In the genomic region with DNA sequence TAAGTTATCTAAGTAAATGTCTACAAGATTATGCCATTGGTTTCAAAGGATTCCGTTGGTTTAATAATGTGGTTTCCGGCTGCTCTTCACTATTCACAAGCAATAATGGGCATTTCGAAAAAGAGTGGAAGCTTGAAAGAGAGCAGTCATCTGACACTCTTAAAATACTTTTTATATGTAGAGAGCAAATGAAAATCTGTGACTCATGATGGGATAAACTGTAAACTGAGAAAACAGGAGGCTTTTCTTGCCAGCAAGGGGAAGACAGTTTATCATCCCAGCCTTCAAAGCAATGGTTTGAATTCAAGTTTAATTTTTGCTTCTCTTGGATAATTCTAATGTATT, we compare ENCODE assay signal across 16 cellular contexts.
A peak's percentile ranks its signal among the peaks of the same experiment; 100 is the strongest.
DNase-seq lines count a peak whose midpoint lies in the region; ATAC-seq, FAIRE-seq and TF ChIP-seq lines count a peak whose summit lies in the region.
"Had no signal": no experiment of that assay in that cellular context is flagged by ENCODE, and none has a peak within 500 bp of the region (broad histone marks: within the 10 kb centered on the region; RNA-seq: fewer than 3 reads in every experiment).

No MANE protein-coding gene starts in this region.

- H4K8ac ChIP-seq in IMR-90 (ENCODE audit: low read depth in 2 of 2, low read length in 2 of 2): peak overlapping the region in 1 of 2 experiments; percentile 44; a peak in 1 of 4 replicates

- DNase-seq in COLO829 (ENCODE audit: low spot score): peak; percentile 56
- peak; percentile 84 for DNase-seq in IMR-90
- DNase-seq in GM12878 (ENCODE audit: low read depth, low spot score): no peak
- peak; percentile 34 for DNase-seq in myocyte (ENCODE audit: low read depth)
- no peak for DNase-seq in stimulated activated CD4-positive, alpha-beta T cell treated with anti-CD3 and anti-CD28 coated beads, Interleukin-4, amount 100 ng/mL, for 1 hour
- DNase-seq in Caco-2: no peak
- no peak for DNase-seq in right cardiac atrium
- DNase-seq: activated CD4-positive, alpha-beta T cell treated with anti-CD3 and anti-CD28 coated beads, Interleukin-2, amount 50 U/mL, for 48 hours; activated effector memory CD4-positive, alpha-beta T cell treated with anti-CD3 and anti-CD28 coated beads, Interleukin-2, amount 50 U/mL, for 16 hours; mucosa of descending colon; PC-9; stimulated activated CD4-positive, alpha-beta T cell treated with anti-CD3 and anti-CD28 coated beads, Interleukin-2, amount 100 ng/mL, for 48 hours; stimulated activated naive CD8-positive, alpha-beta T cell treated with anti-CD3 and anti-CD28 coated beads, Interleukin-15, Interleukin-2, amounts not matched to agents 100 U/mL and 50 U/mL, for 24 hours had no signal

- no peaks in the 10 kb centered on the region for H3K9me1 ChIP-seq in IMR-90 (ENCODE audit: insufficient read depth, low read length)

- H3K23ac ChIP-seq in IMR-90 (ENCODE audit: low read depth, low read length): no peak overlapping the region

- ATAC-seq in IMR-90 (ENCODE audit: low read depth) (peak; percentile 83), GM12878 (no peak), HG03571 (IDR thresholded peaks at IDR 0.05; ENCODE audit: unreplicated experiment) (no peak), right cardiac atrium (no peak)
- ATAC-seq: mucosa of descending colon had no signal

- H4K91ac ChIP-seq in IMR-90 (ENCODE audit: insufficient read depth, low read depth, low read length): no peak overlapping the region; the same call in 1 of the 2 replicates

- no peak overlapping the region for H2AK5ac ChIP-seq in IMR-90 (ENCODE audit: low read depth, low read length)

- RAD21 ChIA-PET in GM12878 (lab: Charles Lee; ENCODE audit: unreplicated experiment): interaction anchor here (1.0 to 4.8 kb wide), 9 partner anchors 44 to 463 kb away, joined by 3 to 22 read pairs (median 3); no protein-coding TSS in a partner anchor

- H3K9me3 ChIP-seq in IMR-90 (ENCODE audit: control insufficient read depth, insufficient read depth, low read length): no peaks in the 10 kb centered on the region
- H3K9me3 ChIP-seq in GM12878 (replicated peaks; ENCODE audit: control insufficient read depth, insufficient read depth, low read length): no peaks in the 10 kb centered on the region
- no peaks in the 10 kb centered on the region for H3K9me3 ChIP-seq in Caco-2
- no peaks in the 10 kb centered on the region for H3K9me3 ChIP-seq in right cardiac atrium (ENCODE audit: control insufficient read depth, low read length)
- H3K9me3 ChIP-seq: mucosa of descending colon had no signal

- no peak overlapping the region for H2AFZ ChIP-seq in IMR-90 (replicated peaks; ENCODE audit: low read length, poor library complexity)
- H2AFZ ChIP-seq in GM12878 (ENCODE audit: control insufficient read depth, low read depth, low read length): no peak overlapping the region
- H2AFZ ChIP-seq: PC-9 had no signal

- TF ChIP-seq EP300 in GM12878 (IDR thresholded peaks at IDR 0.05; ENCODE audit: borderline replicate concordance in 1 of 2, control insufficient read depth in 1 of 2, low read depth in 2 of 2, low read length in 2 of 2): no peak

- H3K79me1 ChIP-seq in IMR-90 (ENCODE audit: low read depth in 1 of 2, low read length in 2 of 2): no peaks in the 10 kb centered on the region

- POLR2A ChIA-PET in IMR-90 (lab: Charles Lee; ENCODE audit: unreplicated experiment): no interaction called here
- POLR2A ChIA-PET in GM12878 (lab: Charles Lee): no interaction called here
- POLR2A ChIA-PET in Caco-2 (lab: Charles Lee): no interaction called here

- H2BK5ac ChIP-seq in IMR-90 (ENCODE audit: low read depth, low read length, poor library complexity, severe bottlenecking): peak overlapping the region; percentile 66

- no peak overlapping the region for H3K9ac ChIP-seq in IMR-90 (ENCODE audit: low read depth, low read length)
- no peak overlapping the region for H3K9ac ChIP-seq in GM12878 (ENCODE audit: control insufficient read depth, insufficient read depth, low read length)

- H3K4me3 ChIP-seq in IMR-90 (ENCODE audit: insufficient read depth, low read depth, low read length) (no peak overlapping the region), GM12878 (no peak overlapping the region), Caco-2 (ENCODE audit: low read depth, low read length) (no peak overlapping the region), right cardiac atrium (ENCODE audit: low read length) (no peak overlapping the region)
- H3K4me3 ChIP-seq: mucosa of descending colon, PC-9 had no signal

- no peaks in the 10 kb centered on the region for H3K36me3 Mint-ChIP-seq in Caco-2 (ENCODE audit: insufficient read depth, unreplicated experiment)

- peak overlapping the region; percentile 66; the same call in 1 of the 2 replicates for H3K4me2 ChIP-seq in IMR-90 (ENCODE audit: low read depth, low read length)
- no peak overlapping the region for H3K4me2 ChIP-seq in GM12878 (ENCODE audit: control insufficient read depth, insufficient read depth)
- H3K4me2 ChIP-seq: PC-9 had no signal

- 0 out of 2 replicates have a peak overlapping the region, but pooled peaks have one; percentile 16 for H2BK120ac ChIP-seq in IMR-90 (ENCODE audit: low read depth, low read length)

- H3K27me3 Mint-ChIP-seq in Caco-2 (ENCODE audit: insufficient read depth, unreplicated experiment): no peaks in the 10 kb centered on the region
- H3K27me3 Mint-ChIP-seq: central memory CD8-positive, alpha-beta T cell; progenitor cell of endocrine pancreas had no signal

- no peaks in the 10 kb centered on the region for H3K36me3 ChIP-seq in IMR-90 (ENCODE audit: control insufficient read depth, insufficient read depth, low read length)
- H3K36me3 ChIP-seq in GM12878 (ENCODE audit: control insufficient read depth in 2 of 2, insufficient read depth in 2 of 2, low read length in 1 of 2): no peaks in the 10 kb centered on the region
- no peaks in the 10 kb centered on the region for H3K36me3 ChIP-seq in Caco-2 (ENCODE audit: control insufficient read depth, insufficient read depth, low read length)

- no peak overlapping the region for H3K14ac ChIP-seq in IMR-90 (replicated peaks; ENCODE audit: low read depth, low read length)

- FAIRE-seq in GM12878 (lab: Jason Lieb, UNC): no peak

- H3K4me1 Mint-ChIP-seq in Caco-2 (ENCODE audit: low read depth, unreplicated experiment): peaks cover 4% of the 10 kb centered on the region
- H3K4me1 Mint-ChIP-seq: central memory CD8-positive, alpha-beta T cell had no signal

- H3K27ac Mint-ChIP-seq in Caco-2 (ENCODE audit: unreplicated experiment): no peak overlapping the region
- H3K27ac Mint-ChIP-seq: progenitor cell of endocrine pancreas had no signal

- peak overlapping the region; percentile 27; the same call in 1 of the 2 replicates for H2BK20ac ChIP-seq in IMR-90 (ENCODE audit: low read depth, low read length)

- H3K27ac ChIP-seq in IMR-90 (ENCODE audit: insufficient read depth, low read length) (no peak overlapping the region), GM12878 (ENCODE audit: control insufficient read depth, insufficient read depth) (peak overlapping the region; percentile 55; the same call in 1 of the 2 replicates), right cardiac atrium (ENCODE audit: low read length) (no peak overlapping the region)
- H3K27ac ChIP-seq: PC-9 had no signal

- CTCF ChIA-PET in IMR-90 (lab: Yijun Ruan, JAX): interaction anchor here (1.2 kb wide), 1 partner anchor 463 kb away, joined by 4 read pairs; no protein-coding TSS in a partner anchor
- CTCF ChIA-PET in GM12878 (lab: Yijun Ruan, JAX): interaction anchor here (0.6 kb wide), 1 partner anchor 444 kb away, joined by 3 read pairs; no protein-coding TSS in a partner anchor
- CTCF ChIA-PET in Caco-2 (lab: Charles Lee): no interaction called here

- no peak overlapping the region for H2AK9ac ChIP-seq in IMR-90 (replicated peaks; ENCODE audit: low read depth, low read length, poor library complexity)

- no peaks in the 10 kb centered on the region for H3K27me3 ChIP-seq in IMR-90 (ENCODE audit: control insufficient read depth, insufficient read depth, low read length)
- H3K27me3 ChIP-seq in GM12878 (replicated peaks in 1 of 2; ENCODE audit: control insufficient read depth in 2 of 2, insufficient read depth in 2 of 2, low read length in 1 of 2): no peaks in the 10 kb centered on the region
- no peaks in the 10 kb centered on the region; the same call in 1 of the 2 replicates for H3K27me3 ChIP-seq in Caco-2 (replicated peaks; ENCODE audit: control insufficient read depth, insufficient read depth, low read length)
- no peaks in the 10 kb centered on the region for H3K27me3 ChIP-seq in right cardiac atrium (ENCODE audit: control insufficient read depth, insufficient read depth)

- H3K4me1 ChIP-seq in IMR-90 (ENCODE audit: control insufficient read depth, insufficient read depth, low read length) (peaks cover 3% of the 10 kb centered on the region; the same call in 1 of the 2 replicates), GM12878 (ENCODE audit: control insufficient read depth, insufficient read depth, low read length) (peaks cover 3% of the 10 kb centered on the region; the same call in 1 of the 2 replicates), Caco-2 (peaks cover 19% of the 10 kb centered on the region), right cardiac atrium (ENCODE audit: control insufficient read depth, insufficient read depth, low read length) (no peaks in the 10 kb centered on the region)

- 0 out of 2 replicates have a peak overlapping the region, but pooled peaks have one; percentile 57 for H3K56ac ChIP-seq in IMR-90 (ENCODE audit: extremely low read depth, insufficient read depth, low read length)

- TF ChIP-seq POLR2A in IMR-90 (IDR thresholded peaks at IDR 0.05; ENCODE audit: low read depth, low read length) (no peak), GM12878 (IDR thresholded peaks at IDR 0.05; ENCODE audit: low read depth, low read length) (no peak)

- no peak overlapping the region for H4K5ac ChIP-seq in IMR-90 (ENCODE audit: low read depth, low read length)

- H3K4ac ChIP-seq in IMR-90 (ENCODE audit: low read depth, low read length): peak overlapping the region; percentile 42

- SMC1A ChIA-PET in GM12878 (lab: Charles Lee; ENCODE audit: uncharacterized antibody, unreplicated experiment): interaction anchor here (1.0 to 3.8 kb wide), 9 partner anchors 9 to 452 kb away, joined by 3 to 14 read pairs (median 6); no protein-coding TSS in a partner anchor

- H2BK15ac ChIP-seq in IMR-90 (ENCODE audit: low read depth, low read length): no peak overlapping the region

- H3K4me3 Mint-ChIP-seq in Caco-2 (ENCODE audit: unreplicated experiment): no peak overlapping the region
- H3K4me3 Mint-ChIP-seq: central memory CD8-positive, alpha-beta T cell had no signal

- no peak overlapping the region for H3K18ac ChIP-seq in IMR-90 (ENCODE audit: low read depth, low read length)

- no peak for TF ChIP-seq RAD21 in IMR-90 (IDR thresholded peaks at IDR 0.05; ENCODE audit: low read length)
- TF ChIP-seq RAD21 in GM12878 (IDR thresholded peaks at IDR 0.05; ENCODE audit: insufficient read depth, low read depth, low read length): no peak

- in situ Hi-C loops in IMR-90 (cut with MboI; ENCODE audit: low sequenced_read_pairs): no loop called here
- in situ Hi-C loops in GM12878 (cut with MboI): no loop called here

- H4K20me1 ChIP-seq in IMR-90 (ENCODE audit: insufficient read depth, low read length) (no peaks in the 10 kb centered on the region), GM12878 (ENCODE audit: control insufficient read depth, insufficient read depth) (no peaks in the 10 kb centered on the region)

- WGBS in IMR-90 (ENCODE audit: extremely low coverage in 2 of 2, insufficient read length in 1 of 2), 2 experiments: no CpG with 5 or more reads among the region's 3 CpGs
- 100% methylated on average over 3 of the region's 3 CpGs for whole genome bisulfite sequencing in GM12878 (ENCODE audit: insufficient coverage, insufficient replicate concordance, low lambda C conversion rate, missing lambda C conversion rate)
- 73% methylated on average over 3 of the region's 3 CpGs for WGBS in right cardiac atrium

- dilution Hi-C loops in IMR-90 (cut with HindIII; ENCODE audit: low sequenced_read_pairs, unreplicated experiment): no loop called here

- intact Hi-C loops in IMR-90 (cut with micrococcal nuclease): no loop called here
- intact Hi-C loops in GM12878 (cut with micrococcal nuclease; ENCODE audit: unreplicated experiment): no loop called here
- intact Hi-C loops in Caco-2 (cut with micrococcal nuclease; ENCODE audit: unreplicated experiment): no loop called here
- intact Hi-C loops in right cardiac atrium (cut with DNase I): no loop called here

- H3K9me3 Mint-ChIP-seq in Caco-2 (ENCODE audit: unreplicated experiment): no peaks in the 10 kb centered on the region
- H3K9me3 Mint-ChIP-seq: central memory CD8-positive, alpha-beta T cell had no signal

- H3K79me2 ChIP-seq in GM12878 (ENCODE audit: control insufficient read depth, insufficient read depth, low read length): no peaks in the 10 kb centered on the region

- TF ChIP-seq CTCF in IMR-90 (conservative IDR thresholded peaks at IDR 0.05; ENCODE audit: low read depth, low read length) (no peak), GM12878 (IDR thresholded peaks at IDR 0.05 in 2 of 3, conservative IDR thresholded peaks at IDR 0.05 in 1 of 3; ENCODE audit: control insufficient read depth in 2 of 3, extremely low read depth in 1 of 3, insufficient read depth in 1 of 3, low read depth in 3 of 3, low read length in 3 of 3) (no peak), Caco-2 (IDR thresholded peaks at IDR 0.05; ENCODE audit: insufficient read depth in 1 of 2, low read depth in 1 of 2, low read length in 1 of 2, severe bottlenecking in 1 of 2, unreplicated experiment in 1 of 2) (no peak)

- BruUV-seq in IMR-90 (replicated peaks; lab: Mats Ljungman, UMichigan) (no TSS peak), GM12878 (replicated peaks; lab: Mats Ljungman, UMichigan) (no TSS peak), Caco-2 (replicated peaks; lab: Mats Ljungman, UMichigan) (no TSS peak)

Comparison
In these comparisons a context has a peak if more than half of its experiments do, and no peak if none do; other contexts are left out.
1. DNase-seq: peak in COLO829 (single experiment), IMR-90 (single experiment) and myocyte (single experiment); none in GM12878 (single experiment), stimulated activated CD4-positive, alpha-beta T cell treated with anti-CD3 and anti-CD28 coated beads, Interleukin-4, amount 100 ng/mL, for 1 hour (single experiment), Caco-2 (0 of 2) and right cardiac atrium (0 of 3).